14 cellular contexts compared by ENCODE assay signal in the genomic region with DNA sequence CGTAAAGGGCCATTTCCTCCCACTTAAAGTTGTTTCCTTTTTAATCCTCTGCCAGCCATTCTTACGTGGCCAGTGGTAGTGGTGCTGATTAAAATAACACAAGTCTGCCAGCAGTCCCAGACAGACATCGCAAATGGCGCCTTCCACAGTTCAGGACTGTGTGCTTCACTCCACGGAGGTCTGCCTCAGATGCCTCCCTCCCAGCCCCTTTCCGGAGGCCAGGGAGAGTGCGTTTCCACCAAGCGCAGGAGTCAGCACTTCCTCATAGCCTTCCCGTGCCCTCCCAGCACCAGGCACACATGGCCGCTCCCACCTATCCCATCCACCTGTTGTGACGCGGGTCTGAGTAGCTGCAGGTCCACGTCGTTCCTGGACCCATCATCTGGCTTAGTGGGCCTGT.
DNase-seq lines count a peak whose midpoint lies in the region; ATAC-seq lines count a peak whose summit lies in the region.
"Had no signal": no experiment of that assay in that cellular context is flagged by ENCODE, and none has a peak within 500 bp of the region (broad histone marks: within the 10 kb centered on the region; RNA-seq: fewer than 3 reads in every experiment).

No MANE protein-coding gene starts in this region.

- POLR2A ChIA-PET in activated CD8-positive, alpha-beta T cell treated with anti-CD3 and anti-CD28 coated beads, Interleukin-2, amount 10 ng/mL, durations not matched to agents 7 days and 5 days (lab: Charles Lee) = no interaction called here

- H3K9me3 Mint-ChIP-seq in activated CD8-positive, alpha-beta T cell treated with anti-CD3 and anti-CD28 coated beads, Interleukin-2, amount 10 ng/mL, durations not matched to agents 7 days and 5 days (ENCODE audit: insufficient read depth) = no peaks in the 10 kb centered on the region
- H3K9me3 Mint-ChIP-seq: neural crest cell had no signal

- peak; percentile 42 for DNase-seq in activated effector memory CD4-positive, alpha-beta T cell treated with anti-CD3 and anti-CD28 coated beads, Interleukin-2, amount 50 U/mL, for 16 hours
- no peak for DNase-seq in activated effector memory CD4-positive, alpha-beta T cell treated with Interleukin-2 at 50 U/mL for 16 hours
- no peak for DNase-seq in activated CD8-positive, alpha-beta T cell treated with anti-CD3 and anti-CD28 coated beads, Interleukin-2, amount 10 ng/mL, durations not matched to agents 7 days and 5 days
- no peak for DNase-seq in left lobe of liver (ENCODE audit: low spot score)
- peak in 1 of 49 donors; percentile 6 for DNase-seq in substantia nigra (lab: John Stamatoyannopoulos, UW)
- DNase-seq: NCI-H1105 treated with DMSO at 0.1 percent for 48 hours; NCI-H524 treated with DMSO at 0.1 percent for 48 hours; Right ventricle myocardium superior; stimulated activated CD4-positive, alpha-beta T cell treated with anti-CD3 and anti-CD28 coated beads, Interleukin-15, amount 100 ng/mL, for 24 hours; WERI-Rb-1 had no signal

- H3K27me3 Mint-ChIP-seq in activated CD8-positive, alpha-beta T cell treated with anti-CD3 and anti-CD28 coated beads, Interleukin-2, amount 10 ng/mL, durations not matched to agents 7 days and 5 days (ENCODE audit: low read depth) = no peaks in the 10 kb centered on the region

- H3K36me3 Mint-ChIP-seq in activated CD8-positive, alpha-beta T cell treated with anti-CD3 and anti-CD28 coated beads, Interleukin-2, amount 10 ng/mL, durations not matched to agents 7 days and 5 days (ENCODE audit: low read depth) = peaks cover 48% of the 10 kb centered on the region

- H3K4me1 Mint-ChIP-seq in activated CD8-positive, alpha-beta T cell treated with anti-CD3 and anti-CD28 coated beads, Interleukin-2, amount 10 ng/mL, durations not matched to agents 7 days and 5 days (ENCODE audit: low read depth) = peaks cover 58% of the 10 kb centered on the region

- ATAC-seq in activated CD8-positive, alpha-beta T cell treated with anti-CD3 and anti-CD28 coated beads, Interleukin-2, amount 10 ng/mL, durations not matched to agents 7 days and 5 days = peak; percentile 19
- ATAC-seq in left lobe of liver (peak; percentile 48), esophagus mucosa (no peak), GM21526 (IDR thresholded peaks at IDR 0.05; ENCODE audit: low FRiP score, unreplicated experiment) (no peak)
- ATAC-seq in activated CD4-positive, CD25-positive, alpha-beta regulatory T cell treated with anti-CD3 and anti-CD28 coated beads, Interleukin-2, amount 50 U/mL, for 24 hours = no peak

- CTCF ChIA-PET in activated CD8-positive, alpha-beta T cell treated with anti-CD3 and anti-CD28 coated beads, Interleukin-2, amount 10 ng/mL, durations not matched to agents 7 days and 5 days (lab: Charles Lee) = interaction anchor here (1.3 to 1.8 kb wide), 2 partner anchors 12 to 31 kb away, joined by 4 to 6 read pairs; no protein-coding TSS in a partner anchor

- peak overlapping the region; percentile 99 for H3K27ac ChIP-seq in substantia nigra (ENCODE audit: low read depth, low read length, poor library complexity, severe bottlenecking)
- H3K27ac ChIP-seq: WERI-Rb-1 had no signal

- H3K4me3 Mint-ChIP-seq in activated CD8-positive, alpha-beta T cell treated with anti-CD3 and anti-CD28 coated beads, Interleukin-2, amount 10 ng/mL, durations not matched to agents 7 days and 5 days = no peak overlapping the region
- H3K4me3 Mint-ChIP-seq: neural crest cell had no signal

- peak overlapping the region; percentile 36 for H3K27ac Mint-ChIP-seq in activated CD8-positive, alpha-beta T cell treated with anti-CD3 and anti-CD28 coated beads, Interleukin-2, amount 10 ng/mL, durations not matched to agents 7 days and 5 days

Comparison
In these comparisons a context has a peak if more than half of its experiments do, and no peak if none do; other contexts are left out.
1. ATAC-seq: peak in activated CD8-positive, alpha-beta T cell treated with anti-CD3 and anti-CD28 coated beads, Interleukin-2, amount 10 ng/mL, durations not matched to agents 7 days and 5 days (single experiment) and left lobe of liver (single experiment); none in esophagus mucosa (single experiment), activated CD4-positive, CD25-positive, alpha-beta regulatory T cell treated with anti-CD3 and anti-CD28 coated beads, Interleukin-2, amount 50 U/mL, for 24 hours (0 of 2) and GM21526 (single experiment).